ENCODE assay signal across 11 cellular contexts in the genomic region with DNA sequence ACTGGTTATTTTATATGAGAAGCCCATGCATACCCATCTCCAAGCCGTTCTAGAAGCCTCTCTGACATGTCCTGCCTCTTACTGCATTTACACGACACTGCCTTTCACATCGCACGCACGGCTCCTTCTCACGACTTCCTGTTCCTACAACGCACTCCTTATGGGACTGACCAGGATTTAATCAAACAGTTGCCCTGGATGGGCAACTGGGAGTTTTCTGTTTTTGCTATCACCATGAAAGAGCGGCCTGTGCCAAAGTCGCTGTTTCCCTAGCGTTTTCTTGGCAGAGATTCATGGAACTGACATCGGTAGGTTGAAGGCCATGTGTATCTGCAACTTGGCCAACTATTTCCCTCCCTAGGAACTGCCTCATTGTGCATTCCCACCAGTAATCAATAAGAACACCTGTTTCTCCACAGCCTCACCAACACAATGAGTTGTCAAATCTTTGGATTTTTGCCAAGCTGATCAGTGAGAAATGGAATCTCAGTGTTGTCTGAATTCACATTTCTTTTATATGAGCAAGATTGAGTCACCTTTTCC.
DNase-seq lines count a peak whose midpoint lies in the region; ATAC-seq and TF ChIP-seq lines count a peak whose summit lies in the region.
"Had no signal": no experiment of that assay in that cellular context is flagged by ENCODE, and none has a peak within 500 bp of the region (broad histone marks: within the 10 kb centered on the region; RNA-seq: fewer than 3 reads in every experiment).

No MANE protein-coding gene starts in this region.

- H3K27ac ChIP-seq in psoas muscle: peak overlapping the region; percentile 93

- H3K4me3 Mint-ChIP-seq in activated T-helper 2 cell treated with anti-CD3 and anti-CD28 coated beads, Interferon-gamma antibody, Interleukin-2, Interleukin-4, amounts not matched to agents 10 μg/mL and 5 μg/mL and 100 μg/mL, durations not matched to agents 14 hours and 24 hours and 36 hours (ENCODE audit: low read depth): no peak overlapping the region
- H3K4me3 Mint-ChIP-seq in WTC11: no peak overlapping the region

- no peaks in the 10 kb centered on the region for H3K36me3 Mint-ChIP-seq in activated T-helper 2 cell treated with anti-CD3 and anti-CD28 coated beads, Interferon-gamma antibody, Interleukin-2, Interleukin-4, amounts not matched to agents 10 μg/mL and 5 μg/mL and 100 μg/mL, durations not matched to agents 14 hours and 24 hours and 36 hours (ENCODE audit: low read depth)
- no peaks in the 10 kb centered on the region for H3K36me3 Mint-ChIP-seq in WTC11

- peaks cover 6% of the 10 kb centered on the region for H3K27me3 Mint-ChIP-seq in activated T-helper 2 cell treated with anti-CD3 and anti-CD28 coated beads, Interferon-gamma antibody, Interleukin-2, Interleukin-4, amounts not matched to agents 10 μg/mL and 5 μg/mL and 100 μg/mL, durations not matched to agents 14 hours and 24 hours and 36 hours (ENCODE audit: low read depth)
- peaks cover 6% of the 10 kb centered on the region; the same call in 1 of the 2 replicates for H3K27me3 Mint-ChIP-seq in WTC11 (ENCODE audit: low read depth)

- H3K27me3 ChIP-seq in psoas muscle (ENCODE audit: insufficient read depth in 3 of 3, low read length in 2 of 3): no peaks in the 10 kb centered on the region

- POLR2A ChIA-PET in WTC11 (lab: Charles Lee): no interaction called here

- no peaks in the 10 kb centered on the region for H3K9me3 ChIP-seq in psoas muscle

- CTCF ChIA-PET in WTC11 (lab: Charles Lee): no interaction called here

- no peak for TF ChIP-seq CTCF in fibroblast of the aortic adventitia (IDR thresholded peaks at IDR 0.05; ENCODE audit: insufficient read depth, low read length)
- no peak for TF ChIP-seq CTCF in psoas muscle (IDR thresholded peaks at IDR 0.05)
- no peak for TF ChIP-seq CTCF in WTC11 (IDR thresholded peaks at IDR 0.05)

- 21 to 37% (median 27%) methylated on average over 11 of the region's 11 CpGs for WGBS in psoas muscle, 3 donors

- H3K9me3 Mint-ChIP-seq in activated T-helper 2 cell treated with anti-CD3 and anti-CD28 coated beads, Interferon-gamma antibody, Interleukin-2, Interleukin-4, amounts not matched to agents 10 μg/mL and 5 μg/mL and 100 μg/mL, durations not matched to agents 14 hours and 24 hours and 36 hours: no peaks in the 10 kb centered on the region
- peaks cover 8% of the 10 kb centered on the region; the same call in 1 of the 2 replicates for H3K9me3 Mint-ChIP-seq in WTC11

- peaks cover 3% of the 10 kb centered on the region for H3K4me1 Mint-ChIP-seq in activated T-helper 2 cell treated with anti-CD3 and anti-CD28 coated beads, Interferon-gamma antibody, Interleukin-2, Interleukin-4, amounts not matched to agents 10 μg/mL and 5 μg/mL and 100 μg/mL, durations not matched to agents 14 hours and 24 hours and 36 hours (ENCODE audit: low read depth)
- H3K4me1 Mint-ChIP-seq in WTC11: peaks cover 10% of the 10 kb centered on the region

- DNase-seq in HCEC 1CT: peak; percentile 84
- peak; percentile 43 to 77 for DNase-seq in SW 1271 (lab: John Stamatoyannopoulos, UW)
- peak; percentile 85 for DNase-seq in fibroblast of the aortic adventitia (ENCODE audit: low read depth)
- DNase-seq in psoas muscle: peak in 1 of 2 donors; percentile 47
- no peak for DNase-seq in activated T-helper 2 cell treated with anti-CD3 and anti-CD28 coated beads, Interferon-gamma antibody, Interleukin-2, Interleukin-4, amounts not matched to agents 10 μg/mL and 5 μg/mL and 100 μg/mL, durations not matched to agents 14 hours and 24 hours and 36 hours (ENCODE audit: low spot score)
- no peak for DNase-seq in WTC11 (ENCODE audit: low spot score)
- no peak for DNase-seq in MV-4-11 (lab: John Stamatoyannopoulos, UW)
- no peak for DNase-seq in occipital lobe (lab: John Stamatoyannopoulos, UW)
- DNase-seq: activated naive CD4-positive, alpha-beta T cell; NCI-H510A treated with DMSO at 0.1 percent for 48 hours had no signal

- no peak for ATAC-seq in psoas muscle
- no peak for ATAC-seq in WTC11
- ATAC-seq: esophagus mucosa had no signal

- no peak overlapping the region for H3K27ac Mint-ChIP-seq in activated T-helper 2 cell treated with anti-CD3 and anti-CD28 coated beads, Interferon-gamma antibody, Interleukin-2, Interleukin-4, amounts not matched to agents 10 μg/mL and 5 μg/mL and 100 μg/mL, durations not matched to agents 14 hours and 24 hours and 36 hours
- H3K27ac Mint-ChIP-seq in WTC11: no peak overlapping the region

- no peaks in the 10 kb centered on the region for H3K36me3 ChIP-seq in psoas muscle (ENCODE audit: insufficient read depth in 1 of 2, low read depth in 1 of 2)

- H3K4me3 ChIP-seq in fibroblast of the aortic adventitia (ENCODE audit: low read depth, low read length) (no peak overlapping the region), psoas muscle (no peak overlapping the region)

- H3K4me1 ChIP-seq in psoas muscle: peaks cover 33% of the 10 kb centered on the region

- intact Hi-C loops in psoas muscle (cut with DNase I): loop anchor here in 1 of 2 donors (5.0 kb wide), 2 partner anchors 135 to 150 kb away; no protein-coding TSS in a partner anchor
- intact Hi-C loops in activated T-helper 2 cell treated with anti-CD3 and anti-CD28 coated beads, Interferon-gamma antibody, Interleukin-2, Interleukin-4, amounts not matched to agents 10 μg/mL and 5 μg/mL and 100 μg/mL, durations not matched to agents 14 hours and 24 hours and 36 hours (cut with micrococcal nuclease): no loop called here

TF ChIP-seq in WTC11, 78 proteins besides CTCF, POLR2A, EP300 and RAD21:
- TF ChIP-seq FOXP4 (CRISPR knock-in tag; IDR thresholded peaks at IDR 0.05): no peak
- TF ChIP-seq NR3C1 (CRISPR knock-in tag; conservative IDR thresholded peaks at IDR 0.05; ENCODE audit: low read depth): no peak
- TF ChIP-seq MAX (CRISPR knock-in tag; IDR thresholded peaks at IDR 0.05): no peak
- TF ChIP-seq CREM (CRISPR knock-in tag; IDR thresholded peaks at IDR 0.05): no peak
- TF ChIP-seq, protein P1, sequence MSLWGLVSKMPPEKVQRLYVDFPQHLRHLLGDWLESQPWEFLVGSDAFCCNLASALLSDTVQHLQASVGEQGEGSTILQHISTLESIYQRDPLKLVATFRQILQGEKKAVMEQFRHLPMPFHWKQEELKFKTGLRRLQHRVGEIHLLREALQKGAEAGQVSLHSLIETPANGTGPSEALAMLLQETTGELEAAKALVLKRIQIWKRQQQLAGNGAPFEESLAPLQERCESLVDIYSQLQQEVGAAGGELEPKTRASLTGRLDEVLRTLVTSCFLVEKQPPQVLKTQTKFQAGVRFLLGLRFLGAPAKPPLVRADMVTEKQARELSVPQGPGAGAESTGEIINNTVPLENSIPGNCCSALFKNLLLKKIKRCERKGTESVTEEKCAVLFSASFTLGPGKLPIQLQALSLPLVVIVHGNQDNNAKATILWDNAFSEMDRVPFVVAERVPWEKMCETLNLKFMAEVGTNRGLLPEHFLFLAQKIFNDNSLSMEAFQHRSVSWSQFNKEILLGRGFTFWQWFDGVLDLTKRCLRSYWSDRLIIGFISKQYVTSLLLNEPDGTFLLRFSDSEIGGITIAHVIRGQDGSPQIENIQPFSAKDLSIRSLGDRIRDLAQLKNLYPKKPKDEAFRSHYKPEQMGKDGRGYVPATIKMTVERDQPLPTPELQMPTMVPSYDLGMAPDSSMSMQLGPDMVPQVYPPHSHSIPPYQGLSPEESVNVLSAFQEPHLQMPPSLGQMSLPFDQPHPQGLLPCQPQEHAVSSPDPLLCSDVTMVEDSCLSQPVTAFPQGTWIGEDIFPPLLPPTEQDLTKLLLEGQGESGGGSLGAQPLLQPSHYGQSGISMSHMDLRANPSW (CRISPR knock-in tag; conservative IDR thresholded peaks at IDR 0.05; ENCODE audit: low read depth): no peak
- TF ChIP-seq GRHL2 (CRISPR knock-in tag; IDR thresholded peaks at IDR 0.05; ENCODE audit: insufficient replicate concordance, severe bottlenecking): no peak
- TF ChIP-seq NFYB (CRISPR knock-in tag; conservative IDR thresholded peaks at IDR 0.05; ENCODE audit: low read depth): no peak
- no peak for TF ChIP-seq RELA (CRISPR knock-in tag; IDR thresholded peaks at IDR 0.05; ENCODE audit: borderline replicate concordance)
- no peak for TF ChIP-seq TP53 (CRISPR knock-in tag; IDR thresholded peaks at IDR 0.05)
- TF ChIP-seq ZNF219 (CRISPR knock-in tag; IDR thresholded peaks at IDR 0.05; ENCODE audit: borderline replicate concordance): no peak
- no peak for TF ChIP-seq ZNF671 (CRISPR knock-in tag; IDR thresholded peaks at IDR 0.05)
- TF ChIP-seq EMX1 (CRISPR knock-in tag; IDR thresholded peaks at IDR 0.05): no peak
- TF ChIP-seq OVOL2 (CRISPR knock-in tag; IDR thresholded peaks at IDR 0.05; ENCODE audit: borderline replicate concordance): no peak

Comparison
In these comparisons a context has a peak if more than half of its experiments do, and no peak if none do; other contexts are left out.
1. DNase-seq: peak in HCEC 1CT (single experiment), SW 1271 (2 of 2) and fibroblast of the aortic adventitia (single experiment); none in activated T-helper 2 cell treated with anti-CD3 and anti-CD28 coated beads, Interferon-gamma antibody, Interleukin-2, Interleukin-4, amounts not matched to agents 10 μg/mL and 5 μg/mL and 100 μg/mL, durations not matched to agents 14 hours and 24 hours and 36 hours (single experiment), WTC11 (single experiment), MV-4-11 (single experiment) and occipital lobe (single experiment).